22 cellular contexts compared by ENCODE assay signal in genomic region chr7:5303885-5304505, GRCh38.
"Had no signal": no experiment of that assay in that cellular context is flagged by ENCODE, and none has a peak within 500 bp of the region (broad histone marks: within the 10 kb centered on the region; RNA-seq: fewer than 3 reads in every experiment).

No MANE protein-coding gene starts in this region.

- DNase-seq: activated CD4-positive, alpha-beta T cell treated with anti-CD3 and anti-CD28 coated beads for 4 hours; activated CD4-positive, alpha-beta T cell treated with anti-CD3 and anti-CD28 coated beads, Interleukin-2, amount 50 U/mL, for 4 hours; activated CD4-positive, CD25-positive, alpha-beta regulatory T cell; activated naive CD4-positive, alpha-beta T cell treated with Interleukin-2 at 50 U/mL for 16 hours; activated naive CD8-positive, alpha-beta T cell treated with anti-CD3 and anti-CD28 coated beads for 36 hours; activated T-cell treated with anti-CD3 and anti-CD28 coated beads for 4 hours; activated T-cell treated with anti-CD3 and anti-CD28 coated beads, Interleukin-2, amount 50 U/mL, for 72 hours; dorsolateral prefrontal cortex; effector memory CD4-positive, alpha-beta T cell; gastrocnemius medialis; glutamatergic neuron; mammary epithelial cell; naive B cell; occipital lobe; right cardiac atrium; spleen; stimulated activated naive CD4-positive, alpha-beta T cell; T-helper 1 cell had no signal

- H3K9me3 ChIP-seq: ascending aorta, gastrocnemius medialis, spleen, tibial nerve had no signal

- H3K27ac ChIP-seq: ascending aorta, cardiac muscle cell, coronary artery, dorsolateral prefrontal cortex, gastrocnemius medialis, spleen, tibial nerve had no signal

- H3K4me3 ChIP-seq: ascending aorta, cardiac muscle cell, coronary artery, dorsolateral prefrontal cortex, gastrocnemius medialis, spleen, tibial nerve had no signal

- H3K4me1 ChIP-seq: ascending aorta, gastrocnemius medialis, spleen, tibial nerve had no signal

- H3K27me3 ChIP-seq: ascending aorta, cardiac muscle cell, dorsolateral prefrontal cortex, gastrocnemius medialis, tibial nerve had no signal

- H3K36me3 ChIP-seq: cardiac muscle cell had no signal
